Comparison of ENCODE assay signal across 21 cellular contexts in the genomic region with DNA sequence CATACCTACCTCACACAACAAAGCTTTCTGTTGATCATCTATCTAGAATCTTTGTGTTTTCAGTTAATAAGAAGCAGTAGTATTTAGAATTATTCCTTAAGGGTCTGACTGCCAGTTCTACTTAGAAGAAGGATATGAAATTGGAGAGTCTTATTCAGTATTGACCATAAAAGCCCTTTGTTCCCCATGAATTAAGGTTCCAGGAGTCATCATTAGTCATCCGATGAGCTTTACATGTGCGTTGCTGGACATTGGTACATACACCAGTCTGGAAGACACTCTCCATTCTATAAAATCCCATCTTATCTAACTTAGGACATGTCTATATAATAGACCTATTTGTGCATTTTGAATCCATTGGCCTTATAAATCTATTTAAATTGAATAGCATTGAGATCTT. TPM values are rescaled to one million over a fixed set of nuclear protein-coding genes. Genes with fewer than 3 reads are reported as not detected.
DNase-seq lines count a peak whose midpoint lies in the region; ATAC-seq and TF ChIP-seq lines count a peak whose summit lies in the region.
"Had no signal": no experiment of that assay in that cellular context is flagged by ENCODE, and none has a peak within 500 bp of the region (broad histone marks: within the 10 kb centered on the region; RNA-seq: fewer than 3 reads in every experiment).

No MANE protein-coding gene starts in this region.

- in situ Hi-C loops in SK-MEL-5 (cut with HindIII; ENCODE audit: low pct_unique_long_range_greater_than_20kb, low sequenced_read_pairs): no loop called here

- ATAC-seq in GM19455 (IDR thresholded peaks at IDR 0.05; ENCODE audit: unreplicated experiment): no peak
- no peak for ATAC-seq in HG03025 (IDR thresholded peaks at IDR 0.05; ENCODE audit: low FRiP score, unreplicated experiment)
- ATAC-seq: activated naive CD8-positive, alpha-beta T cell treated with anti-CD3 and anti-CD28 coated beads, Interleukin-2, amount 50 U/mL, for 24 hours; SK-N-SH treated with all-trans-retinoic acid at 6 μM for 48 hours; stimulated activated effector memory CD8-positive, alpha-beta T cell treated with anti-CD3 and anti-CD28 coated beads, Interleukin-12 subunit alpha, Interleukin-12 subunit beta, amount 100 ng/mL, for 72 hours had no signal

- no peak for TF ChIP-seq CTCF in fibroblast of mammary gland (conservative IDR thresholded peaks at IDR 0.05; ENCODE audit: control insufficient read depth, insufficient read depth, low read depth, low read length)

- H3K4me3 ChIP-seq in fibroblast of mammary gland (ENCODE audit: control insufficient read depth, low read depth, low read length): no peak overlapping the region
- H3K4me3 ChIP-seq: dorsolateral prefrontal cortex, hepatocyte, PC-9 had no signal

- DNase-seq in HCEC 1CT (peak; percentile 81), SK-MEL-5 (ENCODE audit: low read depth, low spot score) (peak; percentile 77), fibroblast of mammary gland (ENCODE audit: low read depth) (peak; percentile 82), renal cortical epithelial cell (ENCODE audit: low read depth) (peak; percentile 28), DMS153 (lab: John Stamatoyannopoulos, UW) (no peak)
- DNase-seq: activated CD4-positive, alpha-beta T cell treated with anti-CD3 and anti-CD28 coated beads for 1 hour; activated naive CD8-positive, alpha-beta T cell treated with anti-CD3 and anti-CD28 coated beads, Interleukin-2, amount 50 U/mL, for 24 hours; CD4-positive, alpha-beta memory T cell; DND-41; dorsolateral prefrontal cortex; NCI-H1105 treated with DMSO at 0.1 percent for 48 hours; NCI-H748 treated with DMSO at 0.1 percent for 48 hours; nucleus accumbens; PC-9; T1000 had no signal

RNA-seq across cellular contexts. Expression of gene RNF217, which starts 34.4 kb away (rescaled TPM):
- total RNA-seq in SK-MEL-5 (2014; rRNA removed; shearing (Covaris generic)): 11.0 and 13.0 TPM in 2 replicates
- polyA plus RNA-seq in SK-MEL-5 (2015; cell fraction: cytosol; rRNA removed): 5.0 and 6.4 TPM in 2 replicates
- 48.3 and 71.9 TPM in 2 replicates for polyA plus RNA-seq in SK-MEL-5 (2015; cell fraction: nucleus; rRNA removed)
- total RNA-seq in renal cortical epithelial cell: 14.6 and 27.7 TPM in 2 replicates
- total RNA-seq: HT-29 had no signal
